Comparison of ENCODE assay signal across 10 cellular contexts in the genomic region with DNA sequence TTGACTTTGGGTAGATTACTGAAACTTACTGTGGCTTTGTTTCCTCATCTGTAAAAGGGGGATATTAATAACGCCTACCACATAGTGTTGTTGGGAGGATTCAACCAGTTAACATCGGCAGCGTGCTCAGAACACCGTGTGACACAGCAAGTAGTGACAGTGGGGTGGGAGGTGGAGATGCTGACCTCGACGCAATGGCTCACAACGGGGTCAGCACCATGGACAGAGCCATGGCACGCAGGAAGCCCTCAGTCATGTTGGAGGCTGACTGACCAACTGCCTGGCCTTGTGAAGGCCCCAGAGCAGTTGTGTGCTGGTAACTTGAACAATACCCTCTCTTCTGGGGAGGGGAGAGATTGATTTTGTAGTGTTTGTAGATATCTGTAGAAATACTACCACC.
A peak's percentile ranks its signal among the peaks of the same experiment; 100 is the strongest.
DNase-seq lines count a peak whose midpoint lies in the region; ATAC-seq, FAIRE-seq and TF ChIP-seq lines count a peak whose summit lies in the region.
"Had no signal": no experiment of that assay in that cellular context is flagged by ENCODE, and none has a peak within 500 bp of the region (broad histone marks: within the 10 kb centered on the region; RNA-seq: fewer than 3 reads in every experiment).

No MANE protein-coding gene starts in this region.

- no peak for ATAC-seq in HG03095 (IDR thresholded peaks at IDR 0.05; ENCODE audit: unreplicated experiment)

- H3K36me3 ChIP-seq in bronchial epithelial cell (ENCODE audit: control insufficient read depth, insufficient read depth, low read length) = no peaks in the 10 kb centered on the region
- H3K36me3 ChIP-seq: transverse colon had no signal

- TF ChIP-seq CTCF in bronchial epithelial cell (IDR thresholded peaks at IDR 0.05; ENCODE audit: insufficient read depth, low read length, severe bottlenecking) = no peak
- no peak for TF ChIP-seq CTCF in D721Med (IDR thresholded peaks at IDR 0.05; ENCODE audit: insufficient read depth, missing control alignments)

- H3K4me3 ChIP-seq in bronchial epithelial cell (ENCODE audit: low read depth, low read length) = no peak overlapping the region
- H3K4me3 ChIP-seq: transverse colon had no signal

- FAIRE-seq in bronchial epithelial cell (lab: Jason Lieb, UNC) (peak; percentile 13), D721Med (lab: Jason Lieb, UNC) (no peak)

- no peaks in the 10 kb centered on the region for H3K27me3 ChIP-seq in bronchial epithelial cell (ENCODE audit: control insufficient read depth, insufficient read depth, low read length)

- DNase-seq in DMS53 (lab: John Stamatoyannopoulos, UW) = peak; percentile 36
- DNase-seq in DMS53 treated with DMSO at 0.1 percent for 48 hours (lab: John Stamatoyannopoulos, UW; ENCODE audit: unreplicated experiment) = no peak
- peak; percentile 19 for DNase-seq in NAMALWA (ENCODE audit: low spot score)
- DNase-seq in bronchial epithelial cell (ENCODE audit: low read depth) = no peak
- DNase-seq in myocyte (ENCODE audit: low read depth) = peak; percentile 30
- no peak for DNase-seq in D721Med (ENCODE audit: insufficient read length, low spot score)
- no peak for DNase-seq in NK-92 (lab: John Stamatoyannopoulos, UW; ENCODE audit: unreplicated experiment)
- DNase-seq: activated gamma-delta T cell, transverse colon had no signal

Comparison
In these comparisons a context has a peak if more than half of its experiments do, and no peak if none do; other contexts are left out.
1. DNase-seq: peak in DMS53 (single experiment), NAMALWA (single experiment) and myocyte (single experiment); none in DMS53 treated with DMSO at 0.1 percent for 48 hours (single experiment), bronchial epithelial cell (single experiment), D721Med (single experiment) and NK-92 (single experiment).